8 cellular contexts compared by ENCODE assay signal in genomic region chr18:48675330-48675761, GRCh38.
DNase-seq lines count a peak whose midpoint lies in the region; ATAC-seq, FAIRE-seq and TF ChIP-seq lines count a peak whose summit lies in the region.

No MANE protein-coding gene starts in this region.

- peaks cover 11% of the 10 kb centered on the region for H3K9me3 Mint-ChIP-seq in neural progenitor cell
- H3K9me3 Mint-ChIP-seq in stimulated activated naive CD8-positive, alpha-beta T cell treated with anti-CD3 and anti-CD28 coated beads, Interleukin-15, amount 100 ng/mL, for 72 hours = peaks cover 8 to 11% of the 10 kb centered on the region in 2 donors

- H3K27me3 ChIP-seq in Panc1 (ENCODE audit: control insufficient read depth, insufficient read depth, low read length) (no peaks in the 10 kb centered on the region), neural progenitor cell (no peaks in the 10 kb centered on the region)

- H4K20me1 ChIP-seq in neural progenitor cell (ENCODE audit: low read depth) = no peaks in the 10 kb centered on the region

- H3K79me2 ChIP-seq in neural progenitor cell (ENCODE audit: low read depth) = no peaks in the 10 kb centered on the region

- CTCF ChIA-PET in Panc1 (lab: Charles Lee) = interaction anchor here (1.7 kb wide), 1 partner anchor 367 kb away, joined by 8 read pairs; no protein-coding TSS in a partner anchor

- H3K4me3 ChIP-seq in Panc1 (ENCODE audit: low read depth in 2 of 2, low read length in 2 of 2) = no peak overlapping the region
- no peak overlapping the region for H3K4me3 ChIP-seq in neural progenitor cell

- no peak for FAIRE-seq in D721Med (lab: Jason Lieb, UNC)

- peaks cover 3% of the 10 kb centered on the region for H3F3A ChIP-seq in neural progenitor cell (ENCODE audit: low read depth)

- H3K36me3 Mint-ChIP-seq in neural progenitor cell = peaks cover 11% of the 10 kb centered on the region

- intact Hi-C loops in Panc1 (cut with micrococcal nuclease; ENCODE audit: unreplicated experiment) = loop anchor here (5.0 to 10.0 kb wide), 3 partner anchors 269 to 562 kb away; no protein-coding TSS in a partner anchor

- H3K4me1 Mint-ChIP-seq in neural progenitor cell = peaks cover 18% of the 10 kb centered on the region
- peaks cover 12% of the 10 kb centered on the region for H3K4me1 Mint-ChIP-seq in stimulated activated naive CD8-positive, alpha-beta T cell treated with anti-CD3 and anti-CD28 coated beads, Interleukin-15, amount 100 ng/mL, for 72 hours

- TF ChIP-seq CTCF in D721Med (IDR thresholded peaks at IDR 0.05; ENCODE audit: insufficient read depth, missing control alignments) (peak; percentile 82), Panc1 (IDR thresholded peaks at IDR 0.05) (peak; percentile 83), neural progenitor cell (IDR thresholded peaks at IDR 0.05) (peak; percentile 84)

- no peak overlapping the region for H3K9ac ChIP-seq in neural progenitor cell

- DNase-seq in D721Med (ENCODE audit: insufficient read length, low spot score) (peak; percentile 96), HT1080 (ENCODE audit: low read depth) (peak; percentile 83), Panc1 (ENCODE audit: low read depth, low spot score) (peak; percentile 42), fibroblast of peridontal ligament (ENCODE audit: extremely low read depth) (peak; percentile 83), neural progenitor cell (ENCODE audit: low spot score) (peak; percentile 88)
- DNase-seq in activated T-cell treated with anti-CD3 and anti-CD28 coated beads, Interleukin-2, amount 50 U/mL, for 48 hours = peak; percentile 87 to 91
- DNase-seq in stimulated activated naive CD8-positive, alpha-beta T cell treated with anti-CD3 and anti-CD28 coated beads, Interleukin-15, amount 100 ng/mL, for 72 hours = peak; percentile 82 to 84

- BruUV-seq in Panc1 (replicated peaks; lab: Mats Ljungman, UMichigan) = no TSS peak

- POLR2A ChIA-PET in Panc1 (lab: Charles Lee) = no interaction called here

- H3K4me3 Mint-ChIP-seq in neural progenitor cell = no peak overlapping the region
- no peak overlapping the region for H3K4me3 Mint-ChIP-seq in stimulated activated naive CD8-positive, alpha-beta T cell treated with anti-CD3 and anti-CD28 coated beads, Interleukin-15, amount 100 ng/mL, for 72 hours

- no peak overlapping the region for H3K27ac Mint-ChIP-seq in neural progenitor cell
- H3K27ac Mint-ChIP-seq in stimulated activated naive CD8-positive, alpha-beta T cell treated with anti-CD3 and anti-CD28 coated beads, Interleukin-15, amount 100 ng/mL, for 72 hours = no peak overlapping the region

- no peak overlapping the region for H2AFZ ChIP-seq in neural progenitor cell (replicated peaks)

- in situ Hi-C loops in Panc1 (cut with HindIII; ENCODE audit: low pct_unique_long_range_greater_than_20kb, low sequenced_read_pairs) = no loop called here

- H3K36me3 ChIP-seq in Panc1 (ENCODE audit: control insufficient read depth, insufficient read depth, low read length) = no peaks in the 10 kb centered on the region
- no peaks in the 10 kb centered on the region for H3K36me3 ChIP-seq in neural progenitor cell

- no peaks in the 10 kb centered on the region for H3K4me1 ChIP-seq in Panc1 (ENCODE audit: control insufficient read depth, insufficient read depth, low read length)
- peaks cover 8% of the 10 kb centered on the region for H3K4me1 ChIP-seq in neural progenitor cell

- peak; percentile 70 for ATAC-seq in GM21367 (IDR thresholded peaks at IDR 0.05; ENCODE audit: unreplicated experiment)
- ATAC-seq in Panc1 = peak; percentile 97
- peak; percentile 87 for ATAC-seq in stimulated activated naive CD8-positive, alpha-beta T cell treated with anti-CD3 and anti-CD28 coated beads, Interleukin-15, amount 100 ng/mL, for 72 hours

- no peak overlapping the region for H3K27ac ChIP-seq in Panc1 (ENCODE audit: low read length)
- H3K27ac ChIP-seq in neural progenitor cell = no peak overlapping the region

- H3K4me2 ChIP-seq in neural progenitor cell = no peak overlapping the region

- no peaks in the 10 kb centered on the region for H3K9me3 ChIP-seq in Panc1 (ENCODE audit: control insufficient read depth, insufficient read depth, low read depth, low read length)
- peaks cover 8% of the 10 kb centered on the region for H3K9me3 ChIP-seq in neural progenitor cell (ENCODE audit: low read depth)

- peaks cover 4% of the 10 kb centered on the region for H3K27me3 Mint-ChIP-seq in neural progenitor cell (ENCODE audit: insufficient read depth, low read depth)
- no peaks in the 10 kb centered on the region for H3K27me3 Mint-ChIP-seq in stimulated activated naive CD8-positive, alpha-beta T cell treated with anti-CD3 and anti-CD28 coated beads, Interleukin-15, amount 100 ng/mL, for 72 hours

Comparison
In these comparisons a context has a peak if more than half of its experiments do, and no peak if none do; other contexts are left out.
1. DNase-seq: peak in every context shown above with its lines; median percentile 96 in D721Med; 89 in activated T-cell treated with anti-CD3 and anti-CD28 coated beads, Interleukin-2, amount 50 U/mL, for 48 hours; 88 in neural progenitor cell; 83 in HT1080; 83 in fibroblast of peridontal ligament; 83 in stimulated activated naive CD8-positive, alpha-beta T cell treated with anti-CD3 and anti-CD28 coated beads, Interleukin-15, amount 100 ng/mL, for 72 hours; 42 in Panc1.